17 cellular contexts compared by ENCODE assay signal in genomic region chr6:107776415-107776814, GRCh38. TPM values are rescaled to one million over a fixed set of nuclear protein-coding genes. Genes with fewer than 3 reads are reported as not detected.
DNase-seq lines count a peak whose midpoint lies in the region; ATAC-seq, FAIRE-seq and TF ChIP-seq lines count a peak whose summit lies in the region.
"Had no signal": no experiment of that assay in that cellular context is flagged by ENCODE, and none has a peak within 500 bp of the region (broad histone marks: within the 10 kb centered on the region; RNA-seq: fewer than 3 reads in every experiment).

No MANE protein-coding gene starts in this region.

- DNase-seq in HepG2 (ENCODE audit: low spot score) = no peak
- no peak for DNase-seq in GM23338 (ENCODE audit: low spot score)
- DNase-seq in T-helper 17 cell = no peak
- no peak for DNase-seq in smooth muscle cell (lab: John Stamatoyannopoulos, UW; ENCODE audit: unreplicated experiment)
- no peak for DNase-seq in stimulated activated CD4-positive, alpha-beta T cell treated with anti-CD3 and anti-CD28 coated beads, Interleukin-1b, Interleukin-23, amount 100 ng/mL, for 48 hours
- DNase-seq in Kasumi-1 (lab: John Stamatoyannopoulos, UW) = no peak
- DNase-seq: DND-41, EL, GM23248, KG1 had no signal

- H3K36me3 ChIP-seq in liver (ENCODE audit: control insufficient read depth in 4 of 4, insufficient read depth in 3 of 4, low read depth in 1 of 4, low read length in 3 of 4) (no peaks in the 10 kb centered on the region), HepG2 (replicated peaks in 1 of 2; ENCODE audit: control insufficient read depth in 1 of 2, insufficient read depth in 2 of 2, low read length in 2 of 2) (no peaks in the 10 kb centered on the region), GM23338 (ENCODE audit: insufficient read depth) (no peaks in the 10 kb centered on the region), smooth muscle cell (ENCODE audit: low read depth) (no peaks in the 10 kb centered on the region)
- H3K36me3 ChIP-seq: BLaER1 treated with 17β-estradiol and CSF1 and Interleukin-3, amounts not matched to agents 10 nM and 100 nM had no signal

- H3K27me3 Mint-ChIP-seq in GM23338 (ENCODE audit: insufficient read depth, low read depth, poor library complexity) = no peaks in the 10 kb centered on the region
- no peaks in the 10 kb centered on the region for H3K27me3 Mint-ChIP-seq in T-helper 17 cell
- H3K27me3 Mint-ChIP-seq: B cell had no signal

- TF ChIP-seq CTCF in liver (IDR thresholded peaks at IDR 0.05; ENCODE audit: low read depth, low read length, missing input control) (no peak), HepG2 (CRISPR knock-in tag; IDR thresholded peaks at IDR 0.05) (no peak), GM23338 (conservative IDR thresholded peaks at IDR 0.05; ENCODE audit: low read depth in 2 of 2) (no peak), smooth muscle cell (IDR thresholded peaks at IDR 0.05; ENCODE audit: borderline replicate concordance, insufficient read depth, poor library complexity, severe bottlenecking) (no peak)

- CTCF ChIA-PET in HepG2 (lab: Yijun Ruan, JAX; ENCODE audit: low intra/inter-chr PET ratio, low total read pairs) = no interaction called here

- no peak for TF ChIP-seq RAD21 in liver (IDR thresholded peaks at IDR 0.05)
- no peak for TF ChIP-seq RAD21 in HepG2 (CRISPR knock-in tag; IDR thresholded peaks at IDR 0.05)

- no peak for FAIRE-seq in HepG2 (lab: Jason Lieb, UNC)
- FAIRE-seq: GM12878, H54 had no signal

- H3K27ac Mint-ChIP-seq in GM23338 (no peak overlapping the region), T-helper 17 cell (peak overlapping the region; percentile 77)
- H3K27ac Mint-ChIP-seq: B cell had no signal

- H2AFZ ChIP-seq in HepG2 (ENCODE audit: low read length) (no peak overlapping the region), GM23338 (peak overlapping the region; percentile 28; the same call in 1 of the 2 replicates), smooth muscle cell (ENCODE audit: low read depth) (no peak overlapping the region)
- H2AFZ ChIP-seq: GM23248 had no signal

- 26% methylated on average over 1 of the region's 1 CpG for WGBS in liver
- WGBS in HepG2 (ENCODE audit: low lambda C conversion rate) = 26% methylated on average over 1 of the region's 1 CpG
- WGBS in smooth muscle cell (ENCODE audit: low lambda C conversion rate) = 91% methylated on average over 1 of the region's 1 CpG

- no peaks in the 10 kb centered on the region for H3K4me1 Mint-ChIP-seq in GM23338
- H3K4me1 Mint-ChIP-seq in T-helper 17 cell = peaks cover 19% of the 10 kb centered on the region

- POLR2A ChIA-PET in HepG2 (lab: Yijun Ruan, JAX) = no interaction called here

- no peak overlapping the region for H3K4me3 ChIP-seq in liver (ENCODE audit: low read depth in 1 of 3, low read length in 3 of 3)
- no peak overlapping the region for H3K4me3 ChIP-seq in HepG2 (replicated peaks in 1 of 3; ENCODE audit: insufficient read depth in 1 of 3, low read depth in 2 of 3, low read length in 3 of 3)
- H3K4me3 ChIP-seq in GM23338 = no peak overlapping the region
- H3K4me3 ChIP-seq in smooth muscle cell = no peak overlapping the region
- H3K4me3 ChIP-seq: BLaER1 treated with 17β-estradiol and CSF1 and Interleukin-3, amounts not matched to agents 10 nM and 100 nM; GM12878; GM23248 had no signal

- TF ChIP-seq POLR2A in HepG2 (IDR thresholded peaks at IDR 0.05; ENCODE audit: insufficient read depth in 1 of 2, low read depth in 2 of 2, low read length in 2 of 2) = no peak

- H3F3A ChIP-seq in GM23338 (replicated peaks; ENCODE audit: low read depth) (no peaks in the 10 kb centered on the region), smooth muscle cell (ENCODE audit: low read depth) (no peaks in the 10 kb centered on the region)

- in situ Hi-C loops in HepG2 (cut with HindIII; ENCODE audit: extremely low pct_ligation_motif_present, low pct_unique_long_range_greater_than_20kb) = no loop called here

- no peak overlapping the region for H3K27ac ChIP-seq in liver (ENCODE audit: low read depth in 1 of 2, low read length in 2 of 2)
- no peak overlapping the region for H3K27ac ChIP-seq in HepG2 (ENCODE audit: extremely low read length, insufficient read depth, low read length)
- no peak overlapping the region for H3K27ac ChIP-seq in GM23338 (ENCODE audit: low read depth)
- H3K27ac ChIP-seq in smooth muscle cell (ENCODE audit: low read depth) = no peak overlapping the region
- H3K27ac ChIP-seq: BLaER1 treated with 17β-estradiol and CSF1 and Interleukin-3, amounts not matched to agents 10 nM and 100 nM; GM23248 had no signal

- no peaks in the 10 kb centered on the region for H3K9me3 Mint-ChIP-seq in GM23338

- H3K4me2 ChIP-seq in HepG2 (ENCODE audit: low read depth, low read length) = no peak overlapping the region
- H3K4me2 ChIP-seq in GM23338 = no peak overlapping the region
- no peak overlapping the region for H3K4me2 ChIP-seq in smooth muscle cell
- H3K4me2 ChIP-seq: BLaER1 treated with 17β-estradiol and CSF1 and Interleukin-3, amounts not matched to agents 10 nM and 100 nM had no signal

- H3K9me3 ChIP-seq in liver (ENCODE audit: control insufficient read depth in 4 of 4, low read length in 3 of 4) (no peaks in the 10 kb centered on the region), HepG2 (ENCODE audit: low read length) (no peaks in the 10 kb centered on the region), T-helper 17 cell (ENCODE audit: control insufficient read depth, low read length, poor library complexity, severe bottlenecking) (no peaks in the 10 kb centered on the region), smooth muscle cell (replicated peaks; ENCODE audit: low read depth) (no peaks in the 10 kb centered on the region)
- H3K9me3 ChIP-seq: BLaER1 treated with 17β-estradiol and CSF1 and Interleukin-3, amounts not matched to agents 10 nM and 100 nM had no signal

- H3K79me2 ChIP-seq in HepG2 (ENCODE audit: insufficient read depth, low read length) = no peaks in the 10 kb centered on the region
- H3K79me2 ChIP-seq in GM23338 (replicated peaks; ENCODE audit: insufficient read depth) = no peaks in the 10 kb centered on the region
- no peaks in the 10 kb centered on the region for H3K79me2 ChIP-seq in smooth muscle cell (ENCODE audit: low read depth)

- no peaks in the 10 kb centered on the region for H3K27me3 ChIP-seq in liver (ENCODE audit: control insufficient read depth in 4 of 4, insufficient read depth in 4 of 4, low read length in 3 of 4)
- 0 out of 5 replicates have a peak, but pooled peaks cover 0 to 3% of the 10 kb centered on the region in 2 experiments for H3K27me3 ChIP-seq in HepG2 (ENCODE audit: control insufficient read depth in 1 of 2, insufficient read depth in 2 of 2, low read length in 2 of 2)
- no peaks in the 10 kb centered on the region for H3K27me3 ChIP-seq in GM23338 (ENCODE audit: insufficient read depth)
- H3K27me3 ChIP-seq in smooth muscle cell (ENCODE audit: low read depth) = no peaks in the 10 kb centered on the region
- H3K27me3 ChIP-seq: BLaER1 treated with 17β-estradiol and CSF1 and Interleukin-3, amounts not matched to agents 10 nM and 100 nM had no signal

- no peak overlapping the region for H3K4me3 Mint-ChIP-seq in GM23338
- H3K4me3 Mint-ChIP-seq in T-helper 17 cell = no peak overlapping the region
- H3K4me3 Mint-ChIP-seq: B cell had no signal

- TF ChIP-seq EP300 in HepG2 (IDR thresholded peaks at IDR 0.05; ENCODE audit: low read depth in 2 of 2, low read length in 2 of 2) (no peak), HepG2 (CRISPR knock-in tag; IDR thresholded peaks at IDR 0.05; ENCODE audit: borderline replicate concordance) (no peak)

- no peak overlapping the region for H3K9ac ChIP-seq in liver (ENCODE audit: low read depth in 1 of 2, low read length in 2 of 2)
- H3K9ac ChIP-seq in HepG2 (ENCODE audit: insufficient read depth, low read depth, low read length) = no peak overlapping the region
- no peak overlapping the region for H3K9ac ChIP-seq in smooth muscle cell (ENCODE audit: low read depth)
- H3K9ac ChIP-seq: BLaER1 treated with 17β-estradiol and CSF1 and Interleukin-3, amounts not matched to agents 10 nM and 100 nM; GM23248 had no signal

- H3K4me1 ChIP-seq in liver (ENCODE audit: control insufficient read depth in 4 of 4, insufficient read depth in 4 of 4, low read length in 3 of 4) (no peaks in the 10 kb centered on the region), HepG2 (ENCODE audit: insufficient read depth, low read length) (no peaks in the 10 kb centered on the region), GM23338 (ENCODE audit: insufficient read depth) (no peaks in the 10 kb centered on the region), smooth muscle cell (ENCODE audit: low read depth) (no peaks in the 10 kb centered on the region)
- H3K4me1 ChIP-seq: BLaER1 treated with 17β-estradiol and CSF1 and Interleukin-3, amounts not matched to agents 10 nM and 100 nM had no signal

- intact Hi-C loops in HepG2 (cut with micrococcal nuclease; ENCODE audit: unreplicated experiment) = no loop called here

- no peaks in the 10 kb centered on the region for H3K36me3 Mint-ChIP-seq in GM23338 (ENCODE audit: low read depth)
- peaks cover 3% of the 10 kb centered on the region for H3K36me3 Mint-ChIP-seq in T-helper 17 cell (ENCODE audit: low read depth)

- no TSS peak for BruUV-seq in HepG2 (replicated peaks; lab: Mats Ljungman, UMichigan)

- H3K9me2 ChIP-seq in GM23338 (ENCODE audit: insufficient read depth) = 0 out of 2 replicates have a peak, but pooled peaks cover 4% of the 10 kb centered on the region

- H4K20me1 ChIP-seq in HepG2 (ENCODE audit: insufficient read depth, low read length) = no peaks in the 10 kb centered on the region
- H4K20me1 ChIP-seq in GM23338 (replicated peaks; ENCODE audit: insufficient read depth) = no peaks in the 10 kb centered on the region
- no peaks in the 10 kb centered on the region for H4K20me1 ChIP-seq in smooth muscle cell (ENCODE audit: low read depth)
- H4K20me1 ChIP-seq: BLaER1 treated with 17β-estradiol and CSF1 and Interleukin-3, amounts not matched to agents 10 nM and 100 nM had no signal

- ATAC-seq in HepG2 (no peak), GM23338 (no peak), T-helper 17 cell (no peak)
- ATAC-seq: GM12878, HCT116 had no signal

RNA-seq across cellular contexts. Expression of gene SCML4, which starts 47.7 kb away (rescaled TPM):
- total RNA-seq in liver (1 to 10 TPM; 1.1 to 2.9 TPM), HepG2 (2016; rRNA removed; fragmentation: Illumina TruSeq; extraction: Trizol) (not detected in 2 replicates), T-helper 17 cell (10 to 100 TPM; 49.6 to 58.3 TPM), smooth muscle cell (not detected in 2 replicates)
- polyA plus RNA-seq in liver (1 to 10 TPM; 1.0 to 1.5 TPM), HepG2 (2011; rRNA removed) (0.05 TPM in 1 of 2 replicates, not detected in the other), GM23338 (2016; fragmentation: Nextera tagmentation; extraction: Ambion mirVana) (not detected in 2 replicates), smooth muscle cell (not detected in 2 replicates)
- total RNA-seq in HepG2 (2016; cell fraction: cytosol; rRNA removed; fragmentation: Illumina TruSeq; extraction: Trizol; ENCODE audit: low read depth) = not detected in 2 replicates
- total RNA-seq in HepG2 (2016; cell fraction: insoluble cytoplasmic fraction; rRNA removed; fragmentation: Illumina TruSeq; extraction: Trizol) = not detected in 2 replicates
- not detected in 2 replicates for total RNA-seq in HepG2 (2016; cell fraction: membrane; rRNA removed; fragmentation: Illumina TruSeq; extraction: Trizol)
- not detected in 2 replicates for total RNA-seq in HepG2 (2016; cell fraction: nucleus; rRNA removed; fragmentation: Illumina TruSeq; extraction: Trizol)
- 0.04 TPM in 1 of 2 replicates, not detected in the other for polyA plus RNA-seq in HepG2 (2011; cell fraction: cytosol; rRNA removed)
- polyA plus RNA-seq in HepG2 (2011; cell fraction: nucleus; rRNA removed) = 0.05 and 0.11 TPM in 2 replicates
- 0.89 TPM in 1 of 2 replicates, not detected in the other for polyA plus RNA-seq in HepG2 (2012)
- polyA plus RNA-seq in HepG2 (2016; cell fraction: cytosol; fragmentation: Illumina TruSeq; extraction: Trizol; ENCODE audit: low read depth) = not detected in 2 replicates
- polyA plus RNA-seq in HepG2 (2016; cell fraction: insoluble cytoplasmic fraction; fragmentation: Illumina TruSeq; extraction: Trizol; ENCODE audit: low read depth) = not detected in 2 replicates
- polyA plus RNA-seq in HepG2 (2016; cell fraction: membrane; fragmentation: Illumina TruSeq; extraction: Trizol; ENCODE audit: low read depth) = not detected in 2 replicates
- polyA plus RNA-seq in HepG2 (2016; cell fraction: nucleus; fragmentation: Illumina TruSeq; extraction: Trizol; ENCODE audit: insufficient read depth, low read depth) = not detected in 2 replicates
- polyA minus RNA-seq in HepG2 (2011; rRNA and poly(A)+ RNA removed; ENCODE audit: low replicate concordance) = not detected in 2 replicates
- polyA minus RNA-seq in HepG2 (2011; cell fraction: cytosol; rRNA and poly(A)+ RNA removed) = not detected in 2 replicates
- polyA minus RNA-seq in HepG2 (2011; cell fraction: nucleus; rRNA and poly(A)+ RNA removed) = 0.13 and 0.37 TPM in 2 replicates
- not detected in 2 replicates for total RNA-seq in GM23338 (2014; rRNA removed; shearing (Covaris generic))
- total RNA-seq: A172, GM23248 had no signal
- polyA plus RNA-seq: GM23248 had no signal

Comparison
In these comparisons a context has a peak if more than half of its experiments do, and no peak if none do; other contexts are left out.
1. RNA of gene SCML4, which starts 47.7 kb away (total RNA-seq): 49.6 to 58.3 TPM in T-helper 17 cell; 1.1 to 2.9 TPM in liver, not detected in HepG2, not detected in GM23338 and not detected in smooth muscle cell; every median in the first group is over 10 times any median in the second.